Comparison of ENCODE assay signal across 18 cellular contexts in the genomic region with DNA sequence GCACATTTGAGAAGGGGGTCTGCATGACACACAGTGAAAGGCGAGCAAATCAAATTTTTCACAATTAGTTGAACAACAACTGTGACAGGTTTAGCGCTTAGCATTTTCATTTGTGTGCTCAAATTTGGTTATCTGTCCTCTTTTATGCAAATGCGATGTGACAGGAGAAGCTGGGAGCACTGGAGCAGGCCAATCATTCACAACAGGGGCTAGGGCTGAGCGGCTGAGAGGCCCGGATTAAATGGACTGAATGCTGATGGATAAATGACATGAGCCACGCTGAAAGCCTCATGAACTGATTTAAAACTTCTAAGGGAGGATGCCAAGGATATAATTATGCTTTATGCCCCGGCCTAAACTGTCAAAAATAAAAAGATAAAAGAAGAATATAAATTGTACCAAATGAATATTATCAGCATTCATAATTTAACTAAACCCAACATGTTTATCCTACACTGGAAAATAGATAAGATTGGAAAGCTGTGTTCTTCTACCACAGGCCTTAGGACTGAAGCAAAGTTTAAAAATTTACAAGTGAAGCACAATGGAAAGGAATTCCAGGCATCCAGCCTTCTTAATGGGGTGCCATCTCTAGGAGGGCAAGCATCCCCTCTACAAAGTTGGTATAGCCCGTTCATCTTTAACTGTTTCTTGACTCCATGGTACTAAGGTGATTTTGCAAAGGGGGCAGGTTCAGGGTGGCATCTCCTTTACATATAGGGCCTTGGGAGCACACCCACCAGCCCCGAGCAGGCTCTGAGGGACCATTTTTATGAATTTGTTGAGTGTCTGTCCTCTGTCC.
DNase-seq lines count a peak whose midpoint lies in the region; ATAC-seq and TF ChIP-seq lines count a peak whose summit lies in the region.
"Had no signal": no experiment of that assay in that cellular context is flagged by ENCODE, and none has a peak within 500 bp of the region (broad histone marks: within the 10 kb centered on the region; RNA-seq: fewer than 3 reads in every experiment).

No MANE protein-coding gene starts in this region.

- H3K4me3 Mint-ChIP-seq in GM23338: peak overlapping the region; percentile 2; the same call in 2 of the 3 replicates

- no peaks in the 10 kb centered on the region for H3K9me3 Mint-ChIP-seq in GM23338

- no peaks in the 10 kb centered on the region for H4K20me1 ChIP-seq in GM23338 (replicated peaks; ENCODE audit: insufficient read depth)

- H3K9me2 ChIP-seq in GM23338 (ENCODE audit: insufficient read depth): no peaks in the 10 kb centered on the region
- H3K9me2 ChIP-seq: SK-N-SH had no signal

- H3K27me3 Mint-ChIP-seq in GM23338 (ENCODE audit: insufficient read depth, low read depth, poor library complexity): no peaks in the 10 kb centered on the region

- DNase-seq in GM23338 (ENCODE audit: low spot score) (peak; percentile 89), NCI-H526 (lab: John Stamatoyannopoulos, UW) (peak; percentile 73 to 88), ecto neural progenitor cell (ENCODE audit: low spot score) (peak; percentile 66), iPS-NIHi7 (ENCODE audit: extremely low spot score) (peak; percentile 44), NCI-H1105 (lab: John Stamatoyannopoulos, UW) (no peak), SIG-M5 (lab: John Stamatoyannopoulos, UW) (no peak), SKM-1 treated with dmso at 0.1 percent for 144 hours (lab: John Stamatoyannopoulos, UW; ENCODE audit: unreplicated experiment) (no peak), AG08395 (ENCODE audit: low spot score) (no peak)
- DNase-seq: COR-L47, DMS53, NCI-H1105 treated with DMSO at 0.1 percent for 48 hours, NCI-H2029, NCI-H524 treated with DMSO at 0.1 percent for 48 hours, PC-9, SK-N-SH had no signal

- H2AFZ ChIP-seq in GM23338: no peak overlapping the region
- H2AFZ ChIP-seq: PC-9 had no signal

- H3K4me1 ChIP-seq in GM23338 (ENCODE audit: insufficient read depth): peaks cover 22% of the 10 kb centered on the region

- no peak for TF ChIP-seq CTCF in GM23338 (conservative IDR thresholded peaks at IDR 0.05; ENCODE audit: low read depth in 2 of 2)

- H3K27ac ChIP-seq in GM23338 (ENCODE audit: low read depth): peak overlapping the region; percentile 75
- H3K27ac ChIP-seq: C4-2B, KMS-11, PC-9 had no signal

- peak overlapping the region; percentile 1; the same call in 1 of the 2 replicates for H3K4me2 ChIP-seq in GM23338
- H3K4me2 ChIP-seq: KMS-11, PC-9, SK-N-SH had no signal

- peaks cover 33% of the 10 kb centered on the region for H3K4me1 Mint-ChIP-seq in GM23338

- H3K36me3 Mint-ChIP-seq in GM23338 (ENCODE audit: low read depth): peaks cover 2% of the 10 kb centered on the region; the same call in 1 of the 3 replicates

- H3K27me3 ChIP-seq in GM23338 (ENCODE audit: insufficient read depth): no peaks in the 10 kb centered on the region

- peak overlapping the region; percentile 82 for H3K27ac Mint-ChIP-seq in GM23338

- H3K4me3 ChIP-seq in GM23338: no peak overlapping the region
- H3K4me3 ChIP-seq: GM12878, PC-9 had no signal

- no peaks in the 10 kb centered on the region for H3K36me3 ChIP-seq in GM23338 (ENCODE audit: insufficient read depth)

- ATAC-seq in GM23338: peak; percentile 96
- ATAC-seq: GM12878 had no signal

- no peaks in the 10 kb centered on the region for H3F3A ChIP-seq in GM23338 (replicated peaks; ENCODE audit: low read depth)

- no peaks in the 10 kb centered on the region for H3K79me2 ChIP-seq in GM23338 (replicated peaks; ENCODE audit: insufficient read depth)

TF ChIP-seq in GM23338, 12 proteins besides CTCF, POLR2A, EP300 and RAD21:
- TF ChIP-seq CREB1 (CRISPR knock-in tag; IDR thresholded peaks at IDR 0.05; ENCODE audit: low read depth) (no peak), NANOG (IDR thresholded peaks at IDR 0.05; ENCODE audit: borderline replicate concordance) (peak; percentile 61)

Comparison
In these comparisons a context has a peak if more than half of its experiments do, and no peak if none do; other contexts are left out.
1. DNase-seq: peak in GM23338 (single experiment), NCI-H526 (2 of 2), ecto neural progenitor cell (single experiment) and iPS-NIHi7 (single experiment); none in NCI-H1105 (single experiment), SIG-M5 (single experiment), SKM-1 treated with dmso at 0.1 percent for 144 hours (single experiment) and AG08395 (single experiment).